ENCODE assay signal across 1 cellular context in the genomic region with DNA sequence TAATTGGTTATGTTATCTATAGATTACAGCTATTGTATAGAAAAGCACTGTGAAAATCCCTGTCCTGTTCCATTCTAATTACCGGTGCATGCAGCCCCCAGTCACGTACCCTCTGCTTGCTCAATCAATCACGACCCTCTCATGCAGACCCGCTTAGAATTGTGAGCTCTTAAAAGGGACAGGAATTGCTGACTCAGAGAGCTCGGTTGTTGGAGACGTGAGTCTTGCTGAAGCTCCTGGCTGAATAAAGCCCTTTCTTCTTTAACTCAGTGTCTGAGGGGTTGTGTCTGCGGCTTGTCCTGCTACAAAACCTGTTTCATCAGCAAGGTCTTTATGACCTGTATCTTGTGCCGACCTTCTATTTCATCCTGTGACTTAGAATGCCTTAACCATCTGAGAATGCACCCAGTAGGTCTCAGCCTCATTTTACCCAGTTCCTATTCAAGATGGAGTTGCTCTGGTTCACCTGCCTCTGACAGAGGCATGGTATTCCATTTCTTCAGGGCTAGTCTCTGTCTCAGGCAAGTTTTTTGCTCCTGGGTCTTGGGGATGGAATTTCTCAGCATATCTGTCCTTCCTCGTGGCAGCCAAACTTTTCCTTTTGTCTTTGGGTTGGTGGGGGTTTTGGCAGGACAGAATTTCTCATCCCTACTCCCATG.
TF ChIP-seq lines count a peak whose summit lies in the region.

No MANE protein-coding gene starts in this region.

TF ChIP-seq in H1, 55 proteins besides CTCF, POLR2A, EP300 and RAD21:
- peak; percentile 33; the same call in 1 of the 2 replicates for TF ChIP-seq MAFK (IDR thresholded peaks at IDR 0.05; ENCODE audit: low read depth, low read length)
TF ChIP-seq in H1: peak in this region for 1; not testable (repeated sequence) for 54.
